In the genomic region with DNA sequence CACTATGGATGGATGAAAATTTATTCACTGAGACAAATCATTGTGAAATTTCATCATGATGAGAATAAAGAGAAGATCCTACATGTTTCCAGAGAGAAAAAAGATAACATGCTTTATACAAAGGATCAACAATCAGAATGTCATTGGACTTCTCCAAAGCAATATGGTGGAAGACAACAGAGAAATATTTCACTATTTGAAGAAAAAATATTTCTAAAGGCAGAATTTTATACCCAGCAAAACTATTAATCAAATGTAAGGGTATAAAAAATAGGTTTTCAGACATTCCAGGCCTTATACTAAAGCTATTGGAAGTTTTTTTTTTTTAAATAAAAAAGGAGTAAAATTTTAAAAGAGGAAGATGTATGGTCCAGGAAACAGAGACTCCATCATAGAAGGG, we compare ENCODE assay signal across 33 cellular contexts.
"Had no signal": no experiment of that assay in that cellular context is flagged by ENCODE, and none has a peak within 500 bp of the region (broad histone marks: within the 10 kb centered on the region; RNA-seq: fewer than 3 reads in every experiment).

No MANE protein-coding gene starts in this region.

- H3K27me3 ChIP-seq: MG63 had no signal

- H3K4me3 ChIP-seq: MG63 had no signal

- DNase-seq: Karpas-422, Kasumi-1, MG63, MM.1S, MV-4-11, NCI-H1048, NCI-H1092, NCI-H1092 treated with DMSO at 0.1 percent for 48 hours, NCI-H1105, NCI-H1105 treated with DMSO at 0.1 percent for 48 hours, NCI-H1417, NCI-H1417 treated with DMSO at 0.1 percent for 48 hours, NCI-H1436, NCI-H1436 treated with DMSO at 0.1 percent for 48 hours, NCI-H146, NCI-H1694, NCI-H1694 treated with DMSO at 0.1 percent for 48 hours, NCI-H187, NCI-H187 treated with DMSO at 0.1 percent for 48 hours, NCI-H1930, NCI-H2029 treated with DMSO at 0.1 percent for 48 hours, NCI-H2081, NCI-H2081 treated with DMSO at 0.1 percent for 48 hours, NCI-H2107, NCI-H2227 treated with DMSO at 0.1 percent for 48 hours, NCI-H226, NCI-H345, NCI-H446, NCI-H446 treated with DMSO at 0.1 percent for 48 hours, NCI-H510A, NCI-H510A treated with DMSO at 0.1 percent for 48 hours, NCI-H524, NCI-H524 treated with DMSO at 0.1 percent for 48 hours had no signal

- H3K36me3 ChIP-seq: MG63 had no signal
